In genomic region chr22:27490080-27490479, GRCh38 we compare ENCODE assay signal across 16 cellular contexts.
DNase-seq lines count a peak whose midpoint lies in the region; ATAC-seq, FAIRE-seq and TF ChIP-seq lines count a peak whose summit lies in the region.
"Had no signal": no experiment of that assay in that cellular context is flagged by ENCODE, and none has a peak within 500 bp of the region (broad histone marks: within the 10 kb centered on the region; RNA-seq: fewer than 3 reads in every experiment).

No MANE protein-coding gene starts in this region.

- CTCF ChIA-PET in A549 (lab: Yijun Ruan, JAX): interaction anchor here (0.6 kb wide), 1 partner anchor 13 kb away, joined by 3 read pairs; no protein-coding TSS in a partner anchor
- CTCF ChIA-PET in PC-3 (lab: Charles Lee): no interaction called here

- H3K4me3 ChIP-seq in A549 (no peak overlapping the region), PC-3 (ENCODE audit: low read length) (no peak overlapping the region), psoas muscle (no peak overlapping the region), SJCRH30 (no peak overlapping the region)

- H2AFZ ChIP-seq in PC-3 (ENCODE audit: low read length): no peak overlapping the region

- H3K27me3 ChIP-seq in PC-3 (ENCODE audit: low read length): no peaks in the 10 kb centered on the region
- no peaks in the 10 kb centered on the region for H3K27me3 ChIP-seq in psoas muscle (ENCODE audit: insufficient read depth in 3 of 3, low read length in 2 of 3)
- no peaks in the 10 kb centered on the region for H3K27me3 ChIP-seq in SJCRH30

- no peaks in the 10 kb centered on the region for H3F3A ChIP-seq in PC-3 (ENCODE audit: low read length, unreplicated experiment)

- no peak for TF ChIP-seq POLR2A in A549 (IDR thresholded peaks at IDR 0.05; ENCODE audit: low read length)

- 83% methylated on average over 4 of the region's 4 CpGs for whole genome bisulfite sequencing in A549 (ENCODE audit: missing lambda C conversion rate)
- WGBS in psoas muscle, 3 donors: 37 to 59% (median 37%) methylated on average over 4 of the region's 4 CpGs

- H3K9ac ChIP-seq in PC-3 (ENCODE audit: low read length): no peak overlapping the region
- H3K9ac ChIP-seq: GM23248 had no signal

- H4K20me1 ChIP-seq in PC-3 (ENCODE audit: low read length): no peaks in the 10 kb centered on the region

- BruUV-seq in PC-3 (replicated peaks; lab: Mats Ljungman, UMichigan): no TSS peak

- TF ChIP-seq RAD21 in A549 (conservative IDR thresholded peaks at IDR 0.05 in 1 of 2, IDR thresholded peaks at IDR 0.05 in 1 of 2): no peak

- DNase-seq in A549 (ENCODE audit: low read depth in 1 of 2, low spot score in 1 of 2) (no peak), PC-3 (no peak), left lobe of liver (ENCODE audit: low spot score) (peak; percentile 93), psoas muscle (no peak), NCI-H1105 treated with DMSO at 0.1 percent for 48 hours (lab: John Stamatoyannopoulos, UW) (no peak), SJCRH30 (no peak)
- DNase-seq: C1 segment of cervical spinal cord; Calu3; CD4-positive, alpha-beta T cell; DMS 273 treated with DMSO at 0.1 percent for 48 hours had no signal

- no peak for TF ChIP-seq EP300 in A549 (IDR thresholded peaks at IDR 0.05)

- H3K4me2 ChIP-seq in A549 (peak overlapping the region; percentile 78), PC-3 (ENCODE audit: low read length) (peak overlapping the region; percentile 55; the same call in 1 of the 2 replicates)

- peaks cover 28% of the 10 kb centered on the region for H3K4me1 ChIP-seq in A549
- H3K4me1 ChIP-seq in PC-3 (ENCODE audit: insufficient read depth, low read length): peaks cover 27% of the 10 kb centered on the region
- peaks cover 11% of the 10 kb centered on the region for H3K4me1 ChIP-seq in psoas muscle
- H3K4me1 ChIP-seq in SJCRH30: peaks cover 32% of the 10 kb centered on the region

- FAIRE-seq in A549 (lab: Jason Lieb, UNC): no peak
- FAIRE-seq: GM18507, H54 had no signal

- TF ChIP-seq CTCF in A549 (IDR thresholded peaks at IDR 0.05) (no peak), PC-3 (conservative IDR thresholded peaks at IDR 0.05; ENCODE audit: low read depth, low read length) (no peak), psoas muscle (IDR thresholded peaks at IDR 0.05) (no peak)

- ATAC-seq in A549 (no peak), PC-3 (no peak), left lobe of liver (peak; percentile 74), psoas muscle (peak in 3 of 4 donors; percentile 13 to 54 (median 24)), GM21529 (IDR thresholded peaks at IDR 0.05; ENCODE audit: unreplicated experiment) (no peak)
- ATAC-seq: HCT116 had no signal

- no peaks in the 10 kb centered on the region for H3K9me3 ChIP-seq in A549
- no peaks in the 10 kb centered on the region for H3K9me3 ChIP-seq in PC-3 (ENCODE audit: low read length)
- no peaks in the 10 kb centered on the region for H3K9me3 ChIP-seq in psoas muscle
- peaks cover 15% of the 10 kb centered on the region for H3K9me3 ChIP-seq in SJCRH30 (replicated peaks)

- no peaks in the 10 kb centered on the region for H3K79me2 ChIP-seq in PC-3 (ENCODE audit: low read length)

- H3K36me3 ChIP-seq in PC-3 (ENCODE audit: low read depth, low read length) (no peaks in the 10 kb centered on the region), psoas muscle (ENCODE audit: insufficient read depth in 1 of 2, low read depth in 1 of 2) (no peaks in the 10 kb centered on the region), SJCRH30 (no peaks in the 10 kb centered on the region; the same call in 1 of the 2 replicates)

- H3K9me2 ChIP-seq in PC-3 (replicated peaks; ENCODE audit: low read length): no peaks in the 10 kb centered on the region

- intact Hi-C loops in PC-3 (cut with micrococcal nuclease): no loop called here
- intact Hi-C loops in psoas muscle (cut with DNase I): no loop called here

- POLR2A ChIA-PET in A549 (lab: Yijun Ruan, JAX): no interaction called here
- POLR2A ChIA-PET in PC-3 (lab: Charles Lee; ENCODE audit: unreplicated experiment): no interaction called here

- H3K27ac ChIP-seq in A549 (peak overlapping the region; percentile 31 to 80; a peak in 4 of 6 replicates), PC-3 (ENCODE audit: low read length) (no peak overlapping the region), psoas muscle (no peak overlapping the region), SJCRH30 (no peak overlapping the region)
- H3K27ac ChIP-seq: HL-60 had no signal

TF ChIP-seq in A549, 52 proteins besides CTCF, POLR2A, EP300 and RAD21:
- TF ChIP-seq ZFP36 (IDR thresholded peaks at IDR 0.05; ENCODE audit: borderline replicate concordance, partially characterized antibody) (no peak), HDAC2 (IDR thresholded peaks at IDR 0.05) (no peak), PHF8 (IDR thresholded peaks at IDR 0.05; ENCODE audit: borderline replicate concordance, low read depth) (no peak), NR3C1 (IDR thresholded peaks at IDR 0.05) (no peak)

Comparison
In these comparisons a context has a peak if more than half of its experiments do, and no peak if none do; other contexts are left out.
1. ATAC-seq: peak in left lobe of liver (single experiment) and psoas muscle (3 of 4); none in A549 (0 of 2), PC-3 (single experiment) and GM21529 (single experiment).
2. H3K27ac ChIP-seq: peak in A549 (2 of 2); none in PC-3 (single experiment), psoas muscle (single experiment) and SJCRH30 (single experiment).